ENCODE assay signal across 8 cellular contexts in genomic region chr1:27392778-27393635, GRCh38. TPM values are rescaled to one million over a fixed set of nuclear protein-coding genes. Genes with fewer than 3 reads are reported as not detected.
A peak's percentile ranks its signal among the peaks of the same experiment; 100 is the strongest.
DNase-seq lines count a peak whose midpoint lies in the region; ATAC-seq and TF ChIP-seq lines count a peak whose summit lies in the region.

No MANE protein-coding gene starts in this region.

- POLR2A ChIA-PET in activated B cell treated with CpG ODN at 0.5 μM for 24 hours (lab: Charles Lee): interaction anchor here (0.6 kb wide), 3 partner anchors 27 to 245 kb away, joined by 7 to 10 read pairs (median 10); no protein-coding TSS in a partner anchor

- TF ChIP-seq POLR2A in testis (IDR thresholded peaks at IDR 0.05): no peak

- H3K4me3 ChIP-seq in iPS-15b (ENCODE audit: low read depth, low read length): peak overlapping the region; percentile 90
- H3K4me3 ChIP-seq in testis: peak overlapping the region; percentile 48 to 54

- H3K36me3 Mint-ChIP-seq in activated B cell treated with CpG ODN at 0.5 μM for 24 hours (ENCODE audit: low read depth): no peaks in the 10 kb centered on the region

- intact Hi-C loops in activated B cell treated with CpG ODN at 0.5 μM for 24 hours (cut with micrococcal nuclease) (loop anchor here (1.0 kb wide), 4 partner anchors 28 to 270 kb away; no protein-coding TSS in a partner anchor), testis (cut with DNase I; ENCODE audit: low total_unique reads) (loop anchor here (5.0 to 10.0 kb wide), 2 partner anchors 91 to 212 kb away; partner anchors contain the start of gene AHDC1)

- H3K4me1 Mint-ChIP-seq in activated B cell treated with CpG ODN at 0.5 μM for 24 hours: peaks cover 18% of the 10 kb centered on the region

- peak overlapping the region; percentile 75 for H3K4me3 Mint-ChIP-seq in activated B cell treated with CpG ODN at 0.5 μM for 24 hours

- no peak for ATAC-seq in activated B cell treated with CpG ODN at 0.5 μM for 24 hours (ENCODE audit: low read depth)

- no peaks in the 10 kb centered on the region for H3K9me3 Mint-ChIP-seq in activated B cell treated with CpG ODN at 0.5 μM for 24 hours

- H3K27me3 ChIP-seq in iPS-15b (ENCODE audit: control insufficient read depth, insufficient read depth, low read length): no peaks in the 10 kb centered on the region
- no peaks in the 10 kb centered on the region for H3K27me3 ChIP-seq in testis

- CTCF ChIA-PET in activated B cell treated with CpG ODN at 0.5 μM for 24 hours (lab: Charles Lee): interaction anchor here (1.3 to 7.8 kb wide), 2 partner anchors 9 to 95 kb away, joined by 4 to 208 read pairs; no protein-coding TSS in a partner anchor

- WGBS in testis, 2 donors: 35 to 49% methylated on average over 11 to 30 of the region's 30 CpGs

- H3K9me3 ChIP-seq in iPS-15b (ENCODE audit: control insufficient read depth, insufficient read depth, low read length) (no peaks in the 10 kb centered on the region), testis (no peaks in the 10 kb centered on the region)

- peaks cover 8% of the 10 kb centered on the region for H3K4me1 ChIP-seq in iPS-15b (ENCODE audit: control insufficient read depth, insufficient read depth, low read length)
- H3K4me1 ChIP-seq in testis: peaks cover 17% of the 10 kb centered on the region

- H3K36me3 ChIP-seq in iPS-15b (ENCODE audit: control insufficient read depth, insufficient read depth, low read length) (peaks cover 9% of the 10 kb centered on the region), testis (ENCODE audit: low read depth, missing control alignments) (no peaks in the 10 kb centered on the region)

- peak; percentile 23 for DNase-seq in stimulated activated CD4-positive, alpha-beta T cell treated with anti-CD3 and anti-CD28 coated beads, Interleukin-15, amount 100 ng/mL, for 24 hours
- DNase-seq in stimulated activated CD4-positive, alpha-beta T cell treated with anti-CD3 and anti-CD28 coated beads, Interleukin-4, amount 100 ng/mL, for 4 hours: no peak
- no peak for DNase-seq in activated B cell treated with CpG ODN at 0.5 μM for 24 hours
- DNase-seq in testis: no peak
- DNase-seq in AG08395 (ENCODE audit: low spot score): no peak
- no peak for DNase-seq in dedifferentiated amniotic fluid mesenchymal stem cell (ENCODE audit: extremely low spot score)
- no peak for DNase-seq in kidney glomerular epithelial cell (lab: John Stamatoyannopoulos, UW)

- no peak overlapping the region for H3K27ac Mint-ChIP-seq in activated B cell treated with CpG ODN at 0.5 μM for 24 hours

- TF ChIP-seq CTCF in activated B cell treated with CpG ODN at 0.5 μM for 24 hours (IDR thresholded peaks at IDR 0.05) (no peak), testis (IDR thresholded peaks at IDR 0.05) (no peak)

- H3K9ac ChIP-seq in iPS-15b (ENCODE audit: low read depth, low read length): peak overlapping the region; percentile 60

- H3K27me3 Mint-ChIP-seq in activated B cell treated with CpG ODN at 0.5 μM for 24 hours: no peaks in the 10 kb centered on the region

- no peak overlapping the region for H3K27ac ChIP-seq in testis

RNA-seq across cellular contexts. Expression of gene GPR3, which starts 0.6 kb away (rescaled TPM):
- total RNA-seq in activated B cell treated with CpG ODN at 0.5 μM for 24 hours: 0.11 TPM in 1 of 2 replicates, not detected in the other
- total RNA-seq in testis: under 1 TPM; 0.12 to 0.47 TPM
- polyA plus RNA-seq in testis (ENCODE audit: insufficient read depth, low read depth, low replicate concordance): 0.20 TPM

RNA-seq across cellular contexts. Expression of gene CD164L2, which starts 9.9 kb away (rescaled TPM):
- total RNA-seq in activated B cell treated with CpG ODN at 0.5 μM for 24 hours: 0.16 TPM in 1 of 2 replicates, not detected in the other
- 1 to 10 TPM in 1 of 2 donors, under 1 TPM in 1; 0.24 to 1.5 TPM for total RNA-seq in testis
- polyA plus RNA-seq in testis (ENCODE audit: insufficient read depth, low read depth, low replicate concordance): 0.76 TPM

RNA-seq across cellular contexts. Expression of gene FCN3, which starts 18.4 kb away (rescaled TPM):
- total RNA-seq in activated B cell treated with CpG ODN at 0.5 μM for 24 hours: not detected in 2 replicates
- 1 to 10 TPM; 3.6 to 6.9 TPM for total RNA-seq in testis
- polyA plus RNA-seq in testis (ENCODE audit: insufficient read depth, low read depth, low replicate concordance): 0.54 TPM

RNA-seq across cellular contexts. Expression of gene MAP3K6, which starts 26.2 kb away (rescaled TPM):
- 4.6 and 7.4 TPM in 2 replicates for total RNA-seq in activated B cell treated with CpG ODN at 0.5 μM for 24 hours
- 10 to 100 TPM; 18.8 to 31.7 TPM for total RNA-seq in testis
- polyA plus RNA-seq in testis (ENCODE audit: insufficient read depth, low read depth, low replicate concordance): 18.4 TPM

RNA-seq across cellular contexts. Expression of gene SYTL1, which starts 51.2 kb away (rescaled TPM):
- 76.0 and 81.9 TPM in 2 replicates for total RNA-seq in activated B cell treated with CpG ODN at 0.5 μM for 24 hours
- total RNA-seq in testis: 1 to 10 TPM; 2.3 to 5.4 TPM
- polyA plus RNA-seq in testis (ENCODE audit: insufficient read depth, low read depth, low replicate concordance): 6.0 TPM
